ENCODE assay signal across 15 cellular contexts in genomic region chr2:107064750-107065149, GRCh38.
A peak's percentile ranks its signal among the peaks of the same experiment; 100 is the strongest.
DNase-seq lines count a peak whose midpoint lies in the region; ATAC-seq and TF ChIP-seq lines count a peak whose summit lies in the region.
"Had no signal": no experiment of that assay in that cellular context is flagged by ENCODE, and none has a peak within 500 bp of the region (broad histone marks: within the 10 kb centered on the region; RNA-seq: fewer than 3 reads in every experiment).

No MANE protein-coding gene starts in this region.

- H3K36me3 ChIP-seq in prostate gland, result no peaks in the 10 kb centered on the region

- TF ChIP-seq CTCF in AG10803 (conservative IDR thresholded peaks at IDR 0.05; ENCODE audit: low read length) (no peak), foreskin fibroblast (IDR thresholded peaks at IDR 0.05; ENCODE audit: low read depth, low read length) (no peak), prostate gland (IDR thresholded peaks at IDR 0.05) (no peak)

- no peak overlapping the region for H3K4me3 ChIP-seq in AG10803 (ENCODE audit: low read length)
- no peak overlapping the region for H3K4me3 ChIP-seq in foreskin fibroblast (ENCODE audit: low read depth in 1 of 2, low read length in 2 of 2)
- no peak overlapping the region for H3K4me3 ChIP-seq in skeletal muscle cell (ENCODE audit: low read depth, low read length)
- no peak overlapping the region for H3K4me3 ChIP-seq in prostate gland
- H3K4me3 ChIP-seq: GM23248 had no signal

- H3K4me1 ChIP-seq in prostate gland (replicated peaks), result no peaks in the 10 kb centered on the region

- intact Hi-C loops in prostate gland (cut with DNase I), result no loop called here

- no peaks in the 10 kb centered on the region for H3K27me3 ChIP-seq in prostate gland (replicated peaks; ENCODE audit: insufficient read depth)

- H3K9me3 ChIP-seq in prostate gland, result no peaks in the 10 kb centered on the region

- H3K27ac ChIP-seq in prostate gland, result no peak overlapping the region
- H3K27ac ChIP-seq: GM23248 had no signal

- DNase-seq in AG10803 (ENCODE audit: low read depth), result peak; percentile 7
- peak; percentile 13 for DNase-seq in RPMI7951 (ENCODE audit: low read depth)
- DNase-seq in foreskin fibroblast, result peak; percentile 3 to 36
- peak; percentile 5 for DNase-seq in skeletal muscle cell (ENCODE audit: low read depth)
- no peak for DNase-seq in prostate gland (ENCODE audit: low spot score)
- DNase-seq in NCI-H446 treated with DMSO at 0.1 percent for 48 hours (lab: John Stamatoyannopoulos, UW), result no peak
- DNase-seq: GDM1, GM23248, HCEC 1CT, KBM-7, NCI-H1105 treated with DMSO at 0.1 percent for 48 hours, NCI-H2081 treated with DMSO at 0.1 percent for 48 hours, Right ventricle myocardium superior had no signal

- WGBS in prostate gland, result 53% methylated on average over 6 of the region's 6 CpGs

- ATAC-seq in GM19324 (IDR thresholded peaks at IDR 0.05; ENCODE audit: low FRiP score, unreplicated experiment), result no peak
- ATAC-seq: Panc1 had no signal

- no peak for TF ChIP-seq POLR2A in prostate gland (IDR thresholded peaks at IDR 0.05)

Comparison
In these comparisons a context has a peak if more than half of its experiments do, and no peak if none do; other contexts are left out.
1. DNase-seq: peak in AG10803 (single experiment), RPMI7951 (single experiment), foreskin fibroblast (2 of 2) and skeletal muscle cell (single experiment); none in prostate gland (single experiment) and NCI-H446 treated with DMSO at 0.1 percent for 48 hours (single experiment).